Comparison of ENCODE assay signal across 8 cellular contexts in the genomic region with DNA sequence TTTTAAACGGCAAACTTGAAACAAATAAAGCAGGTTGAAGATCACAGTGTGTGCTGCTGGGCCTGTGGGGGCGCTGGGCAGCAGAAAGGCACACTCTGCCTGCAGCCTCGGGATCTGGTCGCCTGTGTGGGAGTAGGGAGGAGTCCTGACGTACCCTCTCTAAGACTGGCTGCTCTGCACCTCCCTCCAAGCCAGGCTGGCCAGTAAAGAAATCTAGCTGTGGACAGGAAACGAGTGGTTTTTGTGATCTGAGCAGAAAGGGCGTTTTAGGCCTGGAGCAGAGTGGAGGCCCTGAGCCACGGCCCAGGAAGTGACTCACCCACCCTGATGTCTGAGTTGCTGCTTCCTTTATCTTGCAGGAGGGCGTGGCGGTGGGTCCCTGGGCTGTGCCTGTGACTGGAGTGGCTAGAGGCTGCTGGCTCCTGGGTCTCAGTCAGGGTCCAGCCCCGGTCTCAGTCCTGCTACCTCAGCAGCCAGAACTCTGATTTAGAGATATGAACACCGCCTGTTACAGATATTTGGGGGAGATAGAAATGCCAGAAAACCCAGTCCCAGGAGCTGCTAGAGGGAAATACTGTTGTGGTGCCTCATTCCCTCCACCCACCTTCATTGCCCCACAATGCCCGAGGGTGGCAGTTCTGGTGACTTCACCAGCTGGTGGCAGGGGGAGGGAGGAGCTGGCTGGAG. TPM values are rescaled to one million over a fixed set of nuclear protein-coding genes. Genes with fewer than 3 reads are reported as not detected.
DNase-seq lines count a peak whose midpoint lies in the region; ATAC-seq and TF ChIP-seq lines count a peak whose summit lies in the region.

No MANE protein-coding gene starts in this region.

- no peaks in the 10 kb centered on the region for H3K27me3 ChIP-seq in CD4-positive, alpha-beta memory T cell (ENCODE audit: insufficient read depth, low read length)
- H3K27me3 ChIP-seq in Peyer's patch (no peaks in the 10 kb centered on the region), fibroblast of lung (ENCODE audit: control insufficient read depth, insufficient read depth, low read length) (peaks cover 4% of the 10 kb centered on the region)

- POLR2A ChIA-PET in CD4-positive, alpha-beta memory T cell (lab: Charles Lee; ENCODE audit: partially characterized antibody): interaction anchor here (0.6 to 7.4 kb wide), 12 partner anchors 8 to 412 kb away, joined by 3 to 207 read pairs (median 5); partner anchors contain the start of gene S100A11

- CTCF ChIA-PET in CD4-positive, alpha-beta memory T cell (lab: Charles Lee; ENCODE audit: partially characterized antibody): interaction anchor here (0.8 to 14.8 kb wide), 7 partner anchors 12 to 411 kb away, joined by 3 to 354 read pairs (median 5); partner anchors contain the start of gene S100A11

- peaks cover 19 to 44% (median 33%) of the 10 kb centered on the region in 4 donors for H3K4me1 Mint-ChIP-seq in CD4-positive, alpha-beta memory T cell
- peaks cover 10% of the 10 kb centered on the region for H3K4me1 Mint-ChIP-seq in nephron

- H3K79me2 ChIP-seq in fibroblast of lung (ENCODE audit: control insufficient read depth, insufficient read depth, low read length): no peaks in the 10 kb centered on the region

- peak overlapping the region; percentile 95 to 99 (median 99) for H3K27ac Mint-ChIP-seq in CD4-positive, alpha-beta memory T cell
- peak overlapping the region; percentile 97 to 100 (median 99) for H3K27ac Mint-ChIP-seq in nephron

- H3K36me3 ChIP-seq in CD4-positive, alpha-beta memory T cell (ENCODE audit: insufficient read depth, low read length): no peaks in the 10 kb centered on the region
- H3K36me3 ChIP-seq in Peyer's patch (no peaks in the 10 kb centered on the region), fibroblast of lung (ENCODE audit: control insufficient read depth, insufficient read depth, low read length) (no peaks in the 10 kb centered on the region)

- peak overlapping the region; percentile 95 for H3K4me2 ChIP-seq in fibroblast of lung (ENCODE audit: extremely low read depth, insufficient read depth, low read length)

- TF ChIP-seq POLR2A in Peyer's patch (IDR thresholded peaks at IDR 0.05): peak; percentile 59 to 81

- no peaks in the 10 kb centered on the region for H3K9me3 ChIP-seq in CD4-positive, alpha-beta memory T cell (ENCODE audit: control insufficient read depth in 1 of 2, low read length in 2 of 2)
- H3K9me3 ChIP-seq in Peyer's patch (no peaks in the 10 kb centered on the region), fibroblast of lung (ENCODE audit: control insufficient read depth, insufficient read depth, low read depth, low read length) (no peaks in the 10 kb centered on the region)

- H3K36me3 Mint-ChIP-seq in CD4-positive, alpha-beta memory T cell: no peaks in the 10 kb centered on the region
- no peaks in the 10 kb centered on the region for H3K36me3 Mint-ChIP-seq in nephron (ENCODE audit: low read depth)

- H3K4me1 ChIP-seq in CD4-positive, alpha-beta memory T cell (ENCODE audit: insufficient read depth, low read length): peaks cover 31% of the 10 kb centered on the region
- H3K4me1 ChIP-seq in Peyer's patch (peaks cover 3 to 16% (median 12%) of the 10 kb centered on the region in 4 donors), fibroblast of lung (ENCODE audit: control insufficient read depth, extremely low read depth, insufficient read depth, low read length) (peaks cover 21% of the 10 kb centered on the region)

- H3K27ac ChIP-seq in CD4-positive, alpha-beta memory T cell (ENCODE audit: low read depth, low read length): peak overlapping the region; percentile 83
- peak overlapping the region; percentile 85 to 97 (median 90) for H3K27ac ChIP-seq in Peyer's patch
- peak overlapping the region; percentile 84 for H3K27ac ChIP-seq in fibroblast of lung (ENCODE audit: insufficient read depth, low read length)

- H3K9ac ChIP-seq in fibroblast of lung (ENCODE audit: insufficient read depth, low read length): peak overlapping the region; percentile 51

- peak; percentile 25 to 62 (median 56) for TF ChIP-seq CTCF in Peyer's patch (IDR thresholded peaks at IDR 0.05)
- TF ChIP-seq CTCF in fibroblast of lung (conservative IDR thresholded peaks at IDR 0.05 in 1 of 2, IDR thresholded peaks at IDR 0.05 in 1 of 2; ENCODE audit: low read depth in 1 of 2, low read length in 2 of 2): peak; percentile 58 to 77
- TF ChIP-seq CTCF in nephron (IDR thresholded peaks at IDR 0.05; ENCODE audit: unreplicated experiment in 3 of 3): peak; percentile 54 to 63 (median 63)

- ATAC-seq in HG03457 (IDR thresholded peaks at IDR 0.05; ENCODE audit: unreplicated experiment): peak; percentile 94
- peak; percentile 96 for ATAC-seq in stimulated activated naive CD8-positive, alpha-beta T cell treated with anti-CD3 and anti-CD28 coated beads, Interleukin-15, Interleukin-2, amounts not matched to agents 100 U/mL and 50 U/mL, for 24 hours

- H4K20me1 ChIP-seq in fibroblast of lung (ENCODE audit: control insufficient read depth, extremely low read depth, insufficient read depth, low read length): no peaks in the 10 kb centered on the region

- peak overlapping the region; percentile 12 to 27 for H3K4me3 ChIP-seq in CD4-positive, alpha-beta memory T cell (ENCODE audit: low read length in 2 of 2)
- H3K4me3 ChIP-seq in Peyer's patch: peak overlapping the region in 3 of 4 donors; percentile 5 to 41 (median 21)
- peak overlapping the region; percentile 23 to 52 (median 38) for H3K4me3 ChIP-seq in fibroblast of lung (replicated peaks in 1 of 4; ENCODE audit: control extremely low read depth in 1 of 4, insufficient read depth in 1 of 4, low read depth in 3 of 4, low read length in 4 of 4)

- H2AFZ ChIP-seq in fibroblast of lung (ENCODE audit: low read length): peak overlapping the region; percentile 91

- H3K27me3 Mint-ChIP-seq in CD4-positive, alpha-beta memory T cell: peaks cover 0 to 2% of the 10 kb centered on the region in 2 donors
- peaks cover 11% of the 10 kb centered on the region for H3K27me3 Mint-ChIP-seq in nephron (ENCODE audit: low read depth)

- intact Hi-C loops in CD4-positive, alpha-beta memory T cell (cut with micrococcal nuclease): loop anchor here (1.0 kb wide), 1 partner anchor 13 kb away; no protein-coding TSS in a partner anchor

- H3K4me3 Mint-ChIP-seq in CD4-positive, alpha-beta memory T cell: peak overlapping the region; percentile 58 to 91 (median 82)
- H3K4me3 Mint-ChIP-seq in nephron: peak overlapping the region; percentile 55 to 74 (median 61)

- DNase-seq in CD4-positive, alpha-beta memory T cell: peak; percentile 81 to 96 (median 83)
- peak; percentile 73 for DNase-seq in GM19240 (ENCODE audit: insufficient read length, low spot score)
- peak; percentile 89 to 96 (median 92) for DNase-seq in Peyer's patch
- peak; percentile 81 for DNase-seq in activated T-helper 1 cell treated with Interleukin-2 at 50 U/mL for 16 hours (ENCODE audit: low read depth)
- DNase-seq in fibroblast of lung (ENCODE audit: low read depth in 2 of 2): peak; percentile 98 to 100
- peak; percentile 89 for DNase-seq in stimulated activated naive CD8-positive, alpha-beta T cell treated with anti-CD3 and anti-CD28 coated beads, Interleukin-15, Interleukin-2, amounts not matched to agents 100 U/mL and 50 U/mL, for 24 hours

- H3K9me3 Mint-ChIP-seq in CD4-positive, alpha-beta memory T cell: no peaks in the 10 kb centered on the region
- no peaks in the 10 kb centered on the region for H3K9me3 Mint-ChIP-seq in nephron

RNA-seq across cellular contexts. Expression of gene S100A11, which starts 11.3 kb away (rescaled TPM):
- total RNA-seq in CD4-positive, alpha-beta memory T cell: 100 to 1,000 TPM; 239 to 247 TPM
- 1,000 to 10,000 TPM in 1 of 2 donors, 100 to 1,000 TPM in 1; 610 to 1,204 TPM for polyA plus RNA-seq in CD4-positive, alpha-beta memory T cell
- total RNA-seq in Peyer's patch (10 to 100 TPM; 33.3 to 75.1 (median 72.0) TPM), fibroblast of lung (21.3 and 55.8 TPM in 2 replicates)
- 1,144 and 1,638 TPM in 2 replicates for polyA plus RNA-seq in fibroblast of lung
- polyA plus RNA-seq in fibroblast of lung (2012): 1,472 and 1,736 TPM in 2 replicates
- 1,039 and 1,175 TPM in 2 replicates for polyA minus RNA-seq in fibroblast of lung (ENCODE audit: low replicate concordance)

RNA-seq across cellular contexts. Expression of gene TCHHL1, which starts 40.8 kb away (rescaled TPM):
- total RNA-seq in CD4-positive, alpha-beta memory T cell: not detected
- not detected for polyA plus RNA-seq in CD4-positive, alpha-beta memory T cell
- not detected for total RNA-seq in Peyer's patch
- not detected in 2 replicates for total RNA-seq in fibroblast of lung
- not detected in 2 replicates for polyA plus RNA-seq in fibroblast of lung
- polyA plus RNA-seq in fibroblast of lung (2012): not detected in 2 replicates
- not detected in 2 replicates for polyA minus RNA-seq in fibroblast of lung (ENCODE audit: low replicate concordance)

RNA-seq across cellular contexts. Expression of gene S100A10, which starts 54.4 kb away (rescaled TPM):
- 100 to 1,000 TPM; 218 to 231 TPM for total RNA-seq in CD4-positive, alpha-beta memory T cell
- polyA plus RNA-seq in CD4-positive, alpha-beta memory T cell: 1,000 to 10,000 TPM in 1 of 2 donors, 100 to 1,000 TPM in 1; 855 to 1,427 TPM
- total RNA-seq in Peyer's patch (100 to 1,000 TPM in 3 of 4 donors, 10 to 100 TPM in 1; 90.0 to 223 (median 154) TPM), fibroblast of lung (136 and 141 TPM in 2 replicates)
- 599 and 750 TPM in 2 replicates for polyA plus RNA-seq in fibroblast of lung
- 1,283 and 1,489 TPM in 2 replicates for polyA plus RNA-seq in fibroblast of lung (2012)
- 47.8 and 52.6 TPM in 2 replicates for polyA minus RNA-seq in fibroblast of lung (ENCODE audit: low replicate concordance)

Comparison
In these comparisons a context has a peak if more than half of its experiments do, and no peak if none do; other contexts are left out.
1. Peak in every context shown above with its lines: DNase-seq, ATAC-seq, H3K4me3 ChIP-seq and H3K27ac ChIP-seq.